3 cellular contexts compared by ENCODE assay signal in the genomic region with DNA sequence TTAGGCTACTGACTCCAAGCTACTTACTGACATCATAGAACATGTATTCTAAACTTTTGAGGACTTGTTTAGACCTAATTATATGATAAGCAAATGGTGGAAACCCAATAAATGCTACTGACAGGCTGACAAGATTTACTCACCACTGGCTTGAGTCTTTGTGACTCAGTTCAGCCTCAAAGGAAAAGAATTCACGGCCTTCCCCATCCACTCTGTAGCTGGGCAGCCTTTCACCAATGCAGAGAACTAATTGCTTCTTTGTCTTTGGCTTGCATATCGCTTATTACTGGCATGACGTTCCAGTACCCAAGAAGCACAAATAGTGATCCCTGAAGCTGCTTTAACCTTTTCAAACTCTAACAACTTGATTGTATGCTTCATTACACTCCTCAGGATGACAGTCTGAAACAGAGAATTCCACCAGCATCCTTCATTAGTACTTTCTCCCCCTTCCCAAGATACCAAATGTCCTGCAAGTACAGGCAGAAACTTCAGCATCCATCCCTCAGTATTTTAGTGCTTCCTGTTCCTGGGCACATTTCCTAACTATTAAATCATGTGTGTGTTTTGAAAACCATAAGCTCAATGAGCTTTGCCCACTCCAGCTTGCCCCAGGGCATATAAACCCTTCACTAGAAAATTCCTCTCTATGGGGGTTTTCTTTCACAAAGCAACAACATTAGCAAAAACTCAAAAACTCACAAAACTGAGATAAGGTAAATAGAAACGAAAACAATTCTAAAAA.
A peak's percentile ranks its signal among the peaks of the same experiment; 100 is the strongest.
TF ChIP-seq lines count a peak whose summit lies in the region.

No MANE protein-coding gene starts in this region.

TF ChIP-seq in SK-N-SH, 30 proteins besides CTCF, POLR2A, EP300 and RAD21:
- TF ChIP-seq, protein P1, sequence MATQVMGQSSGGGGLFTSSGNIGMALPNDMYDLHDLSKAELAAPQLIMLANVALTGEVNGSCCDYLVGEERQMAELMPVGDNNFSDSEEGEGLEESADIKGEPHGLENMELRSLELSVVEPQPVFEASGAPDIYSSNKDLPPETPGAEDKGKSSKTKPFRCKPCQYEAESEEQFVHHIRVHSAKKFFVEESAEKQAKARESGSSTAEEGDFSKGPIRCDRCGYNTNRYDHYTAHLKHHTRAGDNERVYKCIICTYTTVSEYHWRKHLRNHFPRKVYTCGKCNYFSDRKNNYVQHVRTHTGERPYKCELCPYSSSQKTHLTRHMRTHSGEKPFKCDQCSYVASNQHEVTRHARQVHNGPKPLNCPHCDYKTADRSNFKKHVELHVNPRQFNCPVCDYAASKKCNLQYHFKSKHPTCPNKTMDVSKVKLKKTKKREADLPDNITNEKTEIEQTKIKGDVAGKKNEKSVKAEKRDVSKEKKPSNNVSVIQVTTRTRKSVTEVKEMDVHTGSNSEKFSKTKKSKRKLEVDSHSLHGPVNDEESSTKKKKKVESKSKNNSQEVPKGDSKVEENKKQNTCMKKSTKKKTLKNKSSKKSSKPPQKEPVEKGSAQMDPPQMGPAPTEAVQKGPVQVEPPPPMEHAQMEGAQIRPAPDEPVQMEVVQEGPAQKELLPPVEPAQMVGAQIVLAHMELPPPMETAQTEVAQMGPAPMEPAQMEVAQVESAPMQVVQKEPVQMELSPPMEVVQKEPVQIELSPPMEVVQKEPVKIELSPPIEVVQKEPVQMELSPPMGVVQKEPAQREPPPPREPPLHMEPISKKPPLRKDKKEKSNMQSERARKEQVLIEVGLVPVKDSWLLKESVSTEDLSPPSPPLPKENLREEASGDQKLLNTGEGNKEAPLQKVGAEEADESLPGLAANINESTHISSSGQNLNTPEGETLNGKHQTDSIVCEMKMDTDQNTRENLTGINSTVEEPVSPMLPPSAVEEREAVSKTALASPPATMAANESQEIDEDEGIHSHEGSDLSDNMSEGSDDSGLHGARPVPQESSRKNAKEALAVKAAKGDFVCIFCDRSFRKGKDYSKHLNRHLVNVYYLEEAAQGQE (IDR thresholded peaks at IDR 0.05; ENCODE audit: low read depth, low read length): no peak
- TF ChIP-seq, protein P2, sequence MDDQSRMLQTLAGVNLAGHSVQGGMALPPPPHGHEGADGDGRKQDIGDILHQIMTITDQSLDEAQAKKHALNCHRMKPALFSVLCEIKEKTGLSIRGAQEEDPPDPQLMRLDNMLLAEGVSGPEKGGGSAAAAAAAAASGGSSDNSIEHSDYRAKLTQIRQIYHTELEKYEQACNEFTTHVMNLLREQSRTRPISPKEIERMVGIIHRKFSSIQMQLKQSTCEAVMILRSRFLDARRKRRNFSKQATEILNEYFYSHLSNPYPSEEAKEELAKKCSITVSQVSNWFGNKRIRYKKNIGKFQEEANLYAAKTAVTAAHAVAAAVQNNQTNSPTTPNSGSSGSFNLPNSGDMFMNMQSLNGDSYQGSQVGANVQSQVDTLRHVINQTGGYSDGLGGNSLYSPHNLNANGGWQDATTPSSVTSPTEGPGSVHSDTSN (IDR thresholded peaks at IDR 0.05): peak; percentile 21; the same call in 1 of the 2 replicates

TF ChIP-seq in SK-N-SH treated with all-trans-retinoic acid at 6 μM for 48 hours, 23 proteins besides CTCF, POLR2A, EP300 and RAD21 (continued from another document):
- TF ChIP-seq, protein P3, sequence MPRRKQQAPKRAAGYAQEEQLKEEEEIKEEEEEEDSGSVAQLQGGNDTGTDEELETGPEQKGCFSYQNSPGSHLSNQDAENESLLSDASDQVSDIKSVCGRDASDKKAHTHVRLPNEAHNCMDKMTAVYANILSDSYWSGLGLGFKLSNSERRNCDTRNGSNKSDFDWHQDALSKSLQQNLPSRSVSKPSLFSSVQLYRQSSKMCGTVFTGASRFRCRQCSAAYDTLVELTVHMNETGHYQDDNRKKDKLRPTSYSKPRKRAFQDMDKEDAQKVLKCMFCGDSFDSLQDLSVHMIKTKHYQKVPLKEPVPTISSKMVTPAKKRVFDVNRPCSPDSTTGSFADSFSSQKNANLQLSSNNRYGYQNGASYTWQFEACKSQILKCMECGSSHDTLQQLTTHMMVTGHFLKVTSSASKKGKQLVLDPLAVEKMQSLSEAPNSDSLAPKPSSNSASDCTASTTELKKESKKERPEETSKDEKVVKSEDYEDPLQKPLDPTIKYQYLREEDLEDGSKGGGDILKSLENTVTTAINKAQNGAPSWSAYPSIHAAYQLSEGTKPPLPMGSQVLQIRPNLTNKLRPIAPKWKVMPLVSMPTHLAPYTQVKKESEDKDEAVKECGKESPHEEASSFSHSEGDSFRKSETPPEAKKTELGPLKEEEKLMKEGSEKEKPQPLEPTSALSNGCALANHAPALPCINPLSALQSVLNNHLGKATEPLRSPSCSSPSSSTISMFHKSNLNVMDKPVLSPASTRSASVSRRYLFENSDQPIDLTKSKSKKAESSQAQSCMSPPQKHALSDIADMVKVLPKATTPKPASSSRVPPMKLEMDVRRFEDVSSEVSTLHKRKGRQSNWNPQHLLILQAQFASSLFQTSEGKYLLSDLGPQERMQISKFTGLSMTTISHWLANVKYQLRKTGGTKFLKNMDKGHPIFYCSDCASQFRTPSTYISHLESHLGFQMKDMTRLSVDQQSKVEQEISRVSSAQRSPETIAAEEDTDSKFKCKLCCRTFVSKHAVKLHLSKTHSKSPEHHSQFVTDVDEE (CRISPR knock-in tag; IDR thresholded peaks at IDR 0.05): no peak
- TF ChIP-seq ZC3H10 (CRISPR knock-in tag; IDR thresholded peaks at IDR 0.05) (no peak), ZNF70 (CRISPR knock-in tag; IDR thresholded peaks at IDR 0.05) (no peak), ISL1 (CRISPR knock-in tag; IDR thresholded peaks at IDR 0.05) (no peak), BACH2 (CRISPR knock-in tag; IDR thresholded peaks at IDR 0.05; ENCODE audit: borderline replicate concordance) (no peak)
- TF ChIP-seq, protein P4, sequence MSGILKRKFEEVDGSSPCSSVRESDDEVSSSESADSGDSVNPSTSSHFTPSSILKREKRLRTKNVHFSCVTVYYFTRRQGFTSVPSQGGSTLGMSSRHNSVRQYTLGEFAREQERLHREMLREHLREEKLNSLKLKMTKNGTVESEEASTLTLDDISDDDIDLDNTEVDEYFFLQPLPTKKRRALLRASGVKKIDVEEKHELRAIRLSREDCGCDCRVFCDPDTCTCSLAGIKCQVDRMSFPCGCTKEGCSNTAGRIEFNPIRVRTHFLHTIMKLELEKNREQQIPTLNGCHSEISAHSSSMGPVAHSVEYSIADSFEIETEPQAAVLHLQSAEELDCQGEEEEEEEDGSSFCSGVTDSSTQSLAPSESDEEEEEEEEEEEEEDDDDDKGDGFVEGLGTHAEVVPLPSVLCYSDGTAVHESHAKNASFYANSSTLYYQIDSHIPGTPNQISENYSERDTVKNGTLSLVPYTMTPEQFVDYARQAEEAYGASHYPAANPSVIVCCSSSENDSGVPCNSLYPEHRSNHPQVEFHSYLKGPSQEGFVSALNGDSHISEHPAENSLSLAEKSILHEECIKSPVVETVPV (CRISPR knock-in tag; IDR thresholded peaks at IDR 0.05): no peak
TF ChIP-seq in SK-N-SH treated with all-trans-retinoic acid at 6 μM for 48 hours: peak in this region for 0.

TF ChIP-seq in HepG2, 621 proteins besides CTCF, POLR2A, EP300 and RAD21 (continued from another document):
- TF ChIP-seq, protein P5, sequence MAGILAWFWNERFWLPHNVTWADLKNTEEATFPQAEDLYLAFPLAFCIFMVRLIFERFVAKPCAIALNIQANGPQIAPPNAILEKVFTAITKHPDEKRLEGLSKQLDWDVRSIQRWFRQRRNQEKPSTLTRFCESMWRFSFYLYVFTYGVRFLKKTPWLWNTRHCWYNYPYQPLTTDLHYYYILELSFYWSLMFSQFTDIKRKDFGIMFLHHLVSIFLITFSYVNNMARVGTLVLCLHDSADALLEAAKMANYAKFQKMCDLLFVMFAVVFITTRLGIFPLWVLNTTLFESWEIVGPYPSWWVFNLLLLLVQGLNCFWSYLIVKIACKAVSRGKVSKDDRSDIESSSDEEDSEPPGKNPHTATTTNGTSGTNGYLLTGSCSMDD (CRISPR knock-in tag; IDR thresholded peaks at IDR 0.05): no peak
- TF ChIP-seq ZNF30 (CRISPR knock-in tag; IDR thresholded peaks at IDR 0.05) (no peak), SKI (IDR thresholded peaks at IDR 0.05; ENCODE audit: partially characterized antibody) (no peak), JUND (CRISPR knock-in tag; IDR thresholded peaks at IDR 0.05) (no peak), ZSCAN20 (CRISPR knock-in tag; IDR thresholded peaks at IDR 0.05; ENCODE audit: borderline replicate concordance) (no peak), U2AF2 (IDR thresholded peaks at IDR 0.05; ENCODE audit: low read depth, low read length) (no peak), ZNF570 (CRISPR knock-in tag; IDR thresholded peaks at IDR 0.05; ENCODE audit: borderline replicate concordance) (no peak), TBX2 (CRISPR knock-in tag; IDR thresholded peaks at IDR 0.05; ENCODE audit: borderline replicate concordance) (no peak)
TF ChIP-seq in HepG2: peak in this region for 0.
